ENCODE assay signal across 1 cellular context in genomic region chrX:19840899-19841648, GRCh38.
A peak's percentile ranks its signal among the peaks of the same experiment; 100 is the strongest.
TF ChIP-seq lines count a peak whose summit lies in the region.

No MANE protein-coding gene starts in this region.

TF ChIP-seq in GM12878, 131 proteins besides CTCF, POLR2A, EP300 and RAD21 (continued from another document):
- TF ChIP-seq KAT2A (conservative IDR thresholded peaks at IDR 0.05; ENCODE audit: control insufficient read depth, low read depth, low read length) (no peak), ZNF687 (IDR thresholded peaks at IDR 0.05) (peak; percentile 46; the same call in 1 of the 2 replicates), DPF2 (IDR thresholded peaks at IDR 0.05) (0 out of 2 replicates have a peak, but pooled peaks have one; percentile 43), YY1 (IDR thresholded peaks at IDR 0.05; ENCODE audit: low read depth, low read length) (peak; percentile 76; the same call in 1 of the 2 replicates), RB1 (IDR thresholded peaks at IDR 0.05; ENCODE audit: borderline replicate concordance) (no peak)
